ENCODE assay signal across 8 cellular contexts in the genomic region with DNA sequence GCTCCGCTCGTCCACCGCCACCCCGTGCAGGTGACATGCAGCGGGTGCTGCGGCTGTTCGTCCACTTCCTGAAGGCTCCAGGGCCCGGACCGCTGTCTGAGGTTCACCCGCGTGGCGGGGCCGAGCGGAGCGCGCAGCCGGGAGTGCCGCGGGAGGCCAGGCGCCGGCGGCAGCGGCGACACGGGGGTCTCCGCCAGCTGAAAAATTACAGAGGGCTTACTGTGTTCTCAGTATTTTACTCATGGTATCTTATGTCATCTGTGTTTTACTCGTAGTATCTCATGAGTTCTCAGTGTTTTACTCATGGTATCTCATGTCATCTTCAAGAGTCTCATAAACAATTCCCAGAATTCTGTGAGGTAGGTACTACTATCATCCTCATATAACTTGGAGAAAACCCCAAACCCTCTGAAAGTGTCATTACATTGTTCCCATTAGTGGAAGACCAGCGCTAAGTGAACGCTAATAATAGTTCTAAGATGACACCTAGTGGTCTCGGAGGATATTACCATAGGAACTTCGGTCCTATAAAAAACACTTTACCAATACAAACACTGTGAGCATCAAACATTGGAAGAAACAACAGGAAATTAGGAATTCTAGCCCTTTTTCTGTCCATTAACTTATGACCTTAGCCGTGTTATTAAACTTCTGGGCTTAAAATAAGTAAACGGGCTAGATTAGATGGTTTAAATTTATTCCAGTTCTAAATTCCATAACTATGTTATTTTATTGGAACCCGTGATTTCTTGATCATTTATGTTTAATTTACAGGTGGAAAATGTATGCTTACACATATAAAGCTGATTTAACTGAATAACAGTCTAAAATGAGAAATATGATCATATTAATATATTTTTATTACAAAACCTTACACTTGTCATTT. TPM values are rescaled to one million over a fixed set of nuclear protein-coding genes. Genes with fewer than 3 reads are reported as not detected.
DNase-seq lines count a peak whose midpoint lies in the region; ATAC-seq and TF ChIP-seq lines count a peak whose summit lies in the region.

No MANE protein-coding gene starts in this region.

- H3K9me3 Mint-ChIP-seq in chondrocyte (ENCODE audit: low read depth): peaks cover 9% of the 10 kb centered on the region

- DNase-seq in A673 (ENCODE audit: low spot score) (peak; percentile 86), NCI-H1436 treated with DMSO at 0.1 percent for 48 hours (lab: John Stamatoyannopoulos, UW) (peak; percentile 1), T-helper 2 cell (peak in 3 of 5 experiments; percentile 3 to 46 (median 22)), chondrocyte (ENCODE audit: low spot score) (no peak), left colon (peak; percentile 37 to 60)
- DNase-seq in stimulated activated CD4-positive, alpha-beta T cell treated with anti-CD3 and anti-CD28 coated beads, Interleukin-2, amount 100 ng/mL, for 4 hours (ENCODE audit: low read depth): peak; percentile 5

- no peaks in the 10 kb centered on the region for H3K36me3 Mint-ChIP-seq in chondrocyte (ENCODE audit: low read depth)

- intact Hi-C loops in A673 (cut with micrococcal nuclease; ENCODE audit: unreplicated experiment) (loop anchor here (1.0 to 10.0 kb wide), 5 partner anchors 127 to 427 kb away; no protein-coding TSS in a partner anchor), left colon (cut with DNase I, micrococcal nuclease) (loop anchor here in 1 of 2 donors (10.0 kb wide), 2 partner anchors 130 to 330 kb away; no protein-coding TSS in a partner anchor)

- H3K27me3 ChIP-seq in A673 (replicated peaks; ENCODE audit: insufficient read depth, low read depth, low read length, poor library complexity): no peaks in the 10 kb centered on the region

- POLR2A ChIA-PET in A673 (lab: Charles Lee; ENCODE audit: low non-redundant PET): no interaction called here

- peak overlapping the region; percentile 30 for H3K4me3 ChIP-seq in A673 (ENCODE audit: low read depth, low read length, poor library complexity, severe bottlenecking)

- H3K9me3 ChIP-seq in A673 (ENCODE audit: low read depth, low read length, poor library complexity, severe bottlenecking): no peaks in the 10 kb centered on the region

- H3K4me1 Mint-ChIP-seq in chondrocyte (ENCODE audit: low read depth): no peaks in the 10 kb centered on the region

- no peak overlapping the region for H3K27ac ChIP-seq in A673 (ENCODE audit: low read depth, low read length, poor library complexity, severe bottlenecking)

- no TSS peak for BruUV-seq in A673 (replicated peaks; lab: Mats Ljungman, UMichigan)

- H3K27me3 Mint-ChIP-seq in chondrocyte (ENCODE audit: low read depth): peaks cover 5% of the 10 kb centered on the region

- no peak overlapping the region for H3K27ac Mint-ChIP-seq in chondrocyte (ENCODE audit: unreplicated experiment)

- H3K36me3 ChIP-seq in A673 (ENCODE audit: insufficient read depth, low read length, poor library complexity, severe bottlenecking): no peaks in the 10 kb centered on the region

- ATAC-seq in HG02798 (IDR thresholded peaks at IDR 0.05; ENCODE audit: poor library complexity, unreplicated experiment): peak; percentile 79
- peak; percentile 96 for ATAC-seq in left colon

- peak overlapping the region; percentile 37 for H3K4me3 Mint-ChIP-seq in chondrocyte (ENCODE audit: unreplicated experiment)

- peak; percentile 84 for TF ChIP-seq CTCF in A673 (conservative IDR thresholded peaks at IDR 0.05; ENCODE audit: low read depth, low read length)
- TF ChIP-seq CTCF in GM12874 (IDR thresholded peaks at IDR 0.05; ENCODE audit: insufficient read depth, low read depth, low read length): peak; percentile 48; the same call in 1 of the 2 replicates
- TF ChIP-seq CTCF in chondrocyte (IDR thresholded peaks at IDR 0.05): peak; percentile 92

- no peaks in the 10 kb centered on the region for H3K4me1 ChIP-seq in A673 (ENCODE audit: insufficient read depth, low read length, poor library complexity, severe bottlenecking)

- CTCF ChIA-PET in A673 (lab: Charles Lee): interaction anchor here (0.6 kb wide), 1 partner anchor 324 kb away, joined by 3 read pairs; no protein-coding TSS in a partner anchor

RNA-seq across cellular contexts. Expression of a gene that starts 32.4 kb away (rescaled TPM):
- 138 TPM in 2 replicates for total RNA-seq in A673 (2021)
- 0.05 TPM in 1 of 3 replicates, not detected in the others for total RNA-seq in chondrocyte
- 1 to 10 TPM; 4.7 to 5.8 TPM for total RNA-seq in left colon

Comparison
In these comparisons a context has a peak if more than half of its experiments do, and no peak if none do; other contexts are left out.
1. RNA of a gene that starts 32.4 kb away (total RNA-seq): 138 TPM in A673; 4.7 to 5.8 TPM in left colon and 0.05 TPM in chondrocyte; every median in the first group is over 10 times any median in the second.
2. Peak in every context shown above with its lines, with median percentiles within 50 percentile points of each other: CTCF ChIP-seq.